Comparison of ENCODE assay signal across 9 cellular contexts in the genomic region with DNA sequence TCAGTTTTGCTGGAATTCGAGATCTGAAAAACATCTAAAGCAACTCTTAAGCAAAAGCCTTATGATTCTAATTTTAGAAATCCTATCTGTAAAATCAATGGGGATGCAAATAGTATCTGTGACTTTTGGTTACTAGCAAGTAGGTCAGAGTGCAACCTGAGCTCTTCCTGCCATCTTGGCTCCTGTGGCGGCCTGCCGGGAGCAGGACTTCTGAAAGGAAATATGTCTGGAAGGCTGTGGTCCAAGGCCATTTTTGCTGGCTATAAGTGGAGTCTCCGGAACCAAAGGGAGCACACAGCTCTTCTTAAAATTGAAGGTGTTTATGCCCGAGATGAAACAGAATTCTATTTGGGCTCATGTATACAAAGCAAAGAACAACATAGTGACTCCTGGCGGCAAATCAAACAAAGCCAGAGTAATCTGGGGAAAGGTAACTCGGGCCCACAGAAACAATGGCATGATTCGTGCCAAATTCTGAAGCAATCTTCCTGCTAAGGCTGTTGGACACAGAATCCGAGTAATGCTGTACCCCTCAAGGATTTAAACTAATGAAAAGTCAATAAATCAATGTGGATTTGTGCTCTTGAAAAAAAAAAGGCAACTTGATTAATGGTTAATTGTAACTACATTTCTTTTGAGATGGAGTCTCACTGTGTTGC. TPM values are rescaled to one million over a fixed set of nuclear protein-coding genes. Genes with fewer than 3 reads are reported as not detected.
DNase-seq lines count a peak whose midpoint lies in the region; ATAC-seq and TF ChIP-seq lines count a peak whose summit lies in the region.
"Had no signal": no experiment of that assay in that cellular context is flagged by ENCODE, and none has a peak within 500 bp of the region (broad histone marks: within the 10 kb centered on the region; RNA-seq: fewer than 3 reads in every experiment).

No MANE protein-coding gene starts in this region.

- H3K36me3 ChIP-seq in right atrium auricular region (no peaks in the 10 kb centered on the region), thoracic aorta (no peaks in the 10 kb centered on the region)

- H3K9me3 ChIP-seq in right atrium auricular region (no peaks in the 10 kb centered on the region), thoracic aorta (no peaks in the 10 kb centered on the region)

- no peak for TF ChIP-seq CTCF in right atrium auricular region (IDR thresholded peaks at IDR 0.05)
- no peak for TF ChIP-seq CTCF in thoracic aorta (IDR thresholded peaks at IDR 0.05)

- H3K27ac ChIP-seq in right atrium auricular region (no peak overlapping the region), thoracic aorta (no peak overlapping the region)

- intact Hi-C loops in cardiac septum (cut with DNase I): no loop called here

- H3K4me1 Mint-ChIP-seq in activated naive CD8-positive, alpha-beta T cell (ENCODE audit: low read depth): peaks cover 41% of the 10 kb centered on the region

- H3K4me1 ChIP-seq in right atrium auricular region: peaks cover 0 to 35% of the 10 kb centered on the region in 2 donors
- H3K4me1 ChIP-seq in thoracic aorta (ENCODE audit: control insufficient read depth in 1 of 2, low read depth in 2 of 2): peaks cover 17 to 23% of the 10 kb centered on the region in 2 donors

- H3K27me3 ChIP-seq in right atrium auricular region (no peaks in the 10 kb centered on the region), thoracic aorta (replicated peaks; ENCODE audit: insufficient read depth) (no peaks in the 10 kb centered on the region)

- H3K27ac Mint-ChIP-seq in activated naive CD8-positive, alpha-beta T cell: no peak overlapping the region

- H3K4me3 ChIP-seq in right atrium auricular region: no peak overlapping the region
- H3K4me3 ChIP-seq in thoracic aorta: peak overlapping the region; percentile 93

- H3K4me3 Mint-ChIP-seq in activated naive CD8-positive, alpha-beta T cell: peak overlapping the region; percentile 99

- DNase-seq in cardiac septum (ENCODE audit: low spot score): peak; percentile 7
- no peak for DNase-seq in right atrium auricular region (ENCODE audit: low spot score)
- peak; percentile 38 for DNase-seq in left kidney (ENCODE audit: low read depth, low spot score)
- DNase-seq in thoracic aorta (ENCODE audit: low spot score): no peak
- no peak for DNase-seq in LoVo (ENCODE audit: low spot score)
- DNase-seq: NCI-H69 had no signal

- no peaks in the 10 kb centered on the region for H3K27me3 Mint-ChIP-seq in activated naive CD8-positive, alpha-beta T cell

- ATAC-seq in thoracic aorta (ENCODE audit: insufficient number of reproducible peaks, low FRiP score, low read depth) (no peak), HG03442 (IDR thresholded peaks at IDR 0.05; ENCODE audit: unreplicated experiment) (no peak), GM18511 (IDR thresholded peaks at IDR 0.05; ENCODE audit: unreplicated experiment) (no peak)

- H3K9me3 Mint-ChIP-seq in activated naive CD8-positive, alpha-beta T cell (ENCODE audit: low read depth): no peaks in the 10 kb centered on the region

- H3K36me3 Mint-ChIP-seq in activated naive CD8-positive, alpha-beta T cell: no peaks in the 10 kb centered on the region

RNA-seq across cellular contexts. Expression of a gene that starts 1.7 kb away (rescaled TPM):
- total RNA-seq in cardiac septum (51.0 TPM), right atrium auricular region (10 to 100 TPM; 40.4 to 57.1 TPM), thoracic aorta (10 to 100 TPM; 22.6 to 28.1 TPM)

RNA-seq across cellular contexts. Expression of a gene that starts 33.3 kb away (rescaled TPM):
- total RNA-seq in cardiac septum (0.32 TPM), right atrium auricular region (under 1 TPM in 1 of 2 donors, not detected in 1; 0.16 TPM), thoracic aorta (not detected)

Comparison
In these comparisons a context has a peak if more than half of its experiments do, and no peak if none do; other contexts are left out.
1. DNase-seq: peak in cardiac septum (single experiment) and left kidney (single experiment); none in right atrium auricular region (single experiment), thoracic aorta (single experiment) and LoVo (single experiment).